In genomic region chr3:150106752-150107428, GRCh38 we compare ENCODE assay signal across 1 cellular context.
TF ChIP-seq lines count a peak whose summit lies in the region.

No MANE protein-coding gene starts in this region.

TF ChIP-seq in GM23338, 12 proteins besides CTCF, POLR2A, EP300 and RAD21 (continued from another document):
- no peak for TF ChIP-seq ZNF462 (CRISPR knock-in tag; IDR thresholded peaks at IDR 0.05)
- no peak for TF ChIP-seq EZH2phosphoT487 (IDR thresholded peaks at IDR 0.05; ENCODE audit: unreplicated experiment)
TF ChIP-seq in GM23338: peak in this region for 0.
